1 cellular context compared by ENCODE assay signal in the genomic region with DNA sequence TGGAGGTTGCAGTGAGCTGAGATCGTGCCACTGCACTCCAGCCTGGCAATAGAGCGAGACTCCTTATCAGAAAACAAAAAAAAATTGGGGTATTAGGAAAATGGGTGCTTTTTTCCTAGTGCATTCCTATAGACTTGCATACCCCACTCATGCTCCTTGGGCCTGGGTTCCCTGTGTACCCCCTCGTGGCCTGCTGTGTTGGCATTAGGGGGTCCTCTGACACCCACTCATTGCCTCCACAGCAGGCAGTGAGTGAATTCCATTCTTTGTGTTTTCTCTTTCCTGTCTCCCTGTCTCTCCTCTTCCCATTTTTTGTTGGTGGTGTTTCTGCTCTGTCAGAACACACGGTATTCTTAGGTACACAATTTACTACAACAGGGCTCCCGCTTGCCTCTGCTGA.
TF ChIP-seq lines count a peak whose summit lies in the region.

No MANE protein-coding gene starts in this region.

TF ChIP-seq in GM23338, 12 proteins besides CTCF, POLR2A, EP300 and RAD21 (continued from another document):
- TF ChIP-seq ZNF462 (CRISPR knock-in tag; IDR thresholded peaks at IDR 0.05), result no peak
- no peak for TF ChIP-seq POLR2AphosphoS5 (IDR thresholded peaks at IDR 0.05; ENCODE audit: low read depth)
- no peak for TF ChIP-seq ZNF114 (CRISPR knock-in tag; IDR thresholded peaks at IDR 0.05)
- TF ChIP-seq EZH2 (IDR thresholded peaks at IDR 0.05; ENCODE audit: low read depth, unreplicated experiment), result no peak
- TF ChIP-seq EZH2phosphoT487 (IDR thresholded peaks at IDR 0.05; ENCODE audit: unreplicated experiment), result no peak
- no peak for TF ChIP-seq NANOG (IDR thresholded peaks at IDR 0.05; ENCODE audit: borderline replicate concordance)
- no peak for TF ChIP-seq ZNF331 (CRISPR knock-in tag; IDR thresholded peaks at IDR 0.05; ENCODE audit: low read depth)
- TF ChIP-seq JUNB (IDR thresholded peaks at IDR 0.05; ENCODE audit: unreplicated experiment), result no peak
